Comparison of ENCODE assay signal across 1 cellular context in the genomic region with DNA sequence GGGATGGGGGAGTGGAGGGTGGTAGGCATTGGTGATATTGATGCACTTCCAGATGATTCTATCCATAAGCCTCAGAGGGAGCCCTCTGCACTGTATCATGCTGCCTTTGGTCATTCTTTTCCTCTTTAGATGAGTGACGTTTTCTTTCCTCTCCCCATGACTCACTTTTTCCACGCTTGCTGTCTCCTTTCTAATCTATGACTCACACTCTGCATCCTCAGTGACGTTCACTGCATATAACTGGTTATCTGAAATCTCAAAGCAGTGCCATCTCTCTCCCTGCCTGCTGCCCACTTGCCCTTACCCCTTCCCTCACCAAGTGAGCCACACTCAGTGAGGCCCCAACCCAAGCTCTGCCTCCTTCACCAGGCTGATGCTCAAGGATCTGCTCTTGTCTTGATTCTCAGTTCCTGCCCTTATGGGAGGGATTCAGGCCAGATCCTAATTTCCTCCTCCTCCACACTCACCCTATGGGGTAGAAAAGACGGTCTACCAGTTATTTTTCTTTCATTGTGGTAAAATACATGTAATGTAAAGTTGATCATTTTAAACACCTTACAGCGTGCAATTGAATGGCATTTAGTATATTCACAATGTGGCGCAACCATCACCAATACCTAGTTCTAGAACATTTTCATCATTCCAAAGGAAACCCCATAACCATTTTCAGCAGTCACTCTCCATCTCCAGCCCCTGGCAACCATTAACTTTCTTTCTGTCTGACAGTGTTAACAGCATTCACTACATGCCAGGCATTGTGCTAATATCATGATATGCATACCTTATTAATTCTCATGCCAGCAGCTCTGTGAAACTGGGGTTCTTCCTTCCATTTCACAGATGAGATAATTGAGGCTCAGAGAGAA.
TF ChIP-seq lines count a peak whose summit lies in the region.

No MANE protein-coding gene starts in this region.

TF ChIP-seq in A549, 52 proteins besides CTCF, POLR2A, EP300 and RAD21 (continued from another document):
- TF ChIP-seq RNF2 (IDR thresholded peaks at IDR 0.05; ENCODE audit: borderline replicate concordance, low read depth): no peak
